In genomic region chr13:20173121-20173746, GRCh38 we compare ENCODE assay signal across 17 cellular contexts. TPM values are rescaled to one million over a fixed set of nuclear protein-coding genes. Genes with fewer than 3 reads are reported as not detected.
"Had no signal": no experiment of that assay in that cellular context is flagged by ENCODE, and none has a peak within 500 bp of the region (broad histone marks: within the 10 kb centered on the region; RNA-seq: fewer than 3 reads in every experiment).

No MANE protein-coding gene starts in this region.

- H3K4me3 ChIP-seq: adrenal gland, mucosa of descending colon, pancreas, sigmoid colon had no signal

- H3K9me3 ChIP-seq: adrenal gland, mucosa of descending colon, pancreas, sigmoid colon had no signal

- ATAC-seq: effector memory CD8-positive, alpha-beta T cell; left lobe of liver; mucosa of descending colon; naive thymus-derived CD4-positive, alpha-beta T cell; pancreas; stimulated activated effector memory CD8-positive, alpha-beta T cell treated with anti-CD3 and anti-CD28 coated beads, Interleukin-12 subunit alpha, Interleukin-12 subunit beta, amount 100 ng/mL, for 72 hours had no signal

- H3K36me3 ChIP-seq: adrenal gland, pancreas, sigmoid colon had no signal

- H3K4me3 Mint-ChIP-seq: activated naive CD4-positive, alpha-beta T cell treated with anti-CD3 and anti-CD28 coated beads, Interleukin-2, amount 10 ng/mL, durations not matched to agents 7 days and 5 days; effector memory CD8-positive, alpha-beta T cell; naive thymus-derived CD4-positive, alpha-beta T cell; stimulated activated effector memory CD8-positive, alpha-beta T cell treated with anti-CD3 and anti-CD28 coated beads, Interleukin-12 subunit alpha, Interleukin-12 subunit beta, amount 100 ng/mL, for 72 hours had no signal

- H3K4me1 ChIP-seq: pancreas had no signal

- H3K27ac Mint-ChIP-seq: activated naive CD4-positive, alpha-beta T cell treated with anti-CD3 and anti-CD28 coated beads, Interleukin-2, amount 10 ng/mL, durations not matched to agents 7 days and 5 days; activated T-helper 2 cell treated with anti-CD3 and anti-CD28 coated beads, Interferon-gamma antibody, Interleukin-2, Interleukin-4, amounts not matched to agents 10 μg/mL and 5 μg/mL and 100 μg/mL, durations not matched to agents 14 hours and 24 hours and 36 hours; effector memory CD8-positive, alpha-beta T cell; naive thymus-derived CD4-positive, alpha-beta T cell; stimulated activated effector memory CD8-positive, alpha-beta T cell treated with anti-CD3 and anti-CD28 coated beads, Interleukin-12 subunit alpha, Interleukin-12 subunit beta, amount 100 ng/mL, for 72 hours had no signal

- DNase-seq: activated CD4-positive, CD25-positive, alpha-beta regulatory T cell; activated CD8-positive, alpha-beta memory T cell treated with anti-CD3 and anti-CD28 coated beads, Interleukin-2, amount 50 U/mL, for 48 hours; activated naive CD4-positive, alpha-beta T cell treated with anti-CD3 and anti-CD28 coated beads, Interleukin-2, amount 10 ng/mL, durations not matched to agents 7 days and 5 days; adrenal gland; dermis blood vessel endothelial cell; effector memory CD8-positive, alpha-beta T cell; hippocampal formation; mammary epithelial cell; mucosa of descending colon; naive thymus-derived CD4-positive, alpha-beta T cell; pancreas; sigmoid colon had no signal

- H3K36me3 Mint-ChIP-seq: activated naive CD4-positive, alpha-beta T cell treated with anti-CD3 and anti-CD28 coated beads, Interleukin-2, amount 10 ng/mL, durations not matched to agents 7 days and 5 days; stimulated activated effector memory CD8-positive, alpha-beta T cell treated with anti-CD3 and anti-CD28 coated beads, Interleukin-12 subunit alpha, Interleukin-12 subunit beta, amount 100 ng/mL, for 72 hours had no signal

- H3K9me3 Mint-ChIP-seq: activated naive CD4-positive, alpha-beta T cell treated with anti-CD3 and anti-CD28 coated beads, Interleukin-2, amount 10 ng/mL, durations not matched to agents 7 days and 5 days; activated T-helper 2 cell treated with anti-CD3 and anti-CD28 coated beads, Interferon-gamma antibody, Interleukin-2, Interleukin-4, amounts not matched to agents 10 μg/mL and 5 μg/mL and 100 μg/mL, durations not matched to agents 14 hours and 24 hours and 36 hours; effector memory CD8-positive, alpha-beta T cell; stimulated activated effector memory CD8-positive, alpha-beta T cell treated with anti-CD3 and anti-CD28 coated beads, Interleukin-12 subunit alpha, Interleukin-12 subunit beta, amount 100 ng/mL, for 72 hours had no signal

- H3K27ac ChIP-seq: adrenal gland, epithelial cell of prostate, pancreas, sigmoid colon had no signal

RNA-seq across cellular contexts. Expression of gene GJA3, which starts 12.4 kb away (rescaled TPM):
- total RNA-seq: adrenal gland, dermis blood vessel endothelial cell, mucosa of descending colon, sigmoid colon had no signal

RNA-seq across cellular contexts. Expression of gene GJB2, which starts 19.5 kb away (rescaled TPM):
- total RNA-seq: chondrocyte had no signal
- polyA plus RNA-seq: naive thymus-derived CD4-positive, alpha-beta T cell had no signal

RNA-seq across cellular contexts. Expression of gene GJB6, which starts 58.9 kb away (rescaled TPM):
- total RNA-seq: chondrocyte, dermis blood vessel endothelial cell, left lobe of liver, mucosa of descending colon, pancreas, sigmoid colon had no signal
